ENCODE assay signal across 9 cellular contexts in genomic region chr5:145014109-145014508, GRCh38.
"Had no signal": no experiment of that assay in that cellular context is flagged by ENCODE, and none has a peak within 500 bp of the region (broad histone marks: within the 10 kb centered on the region; RNA-seq: fewer than 3 reads in every experiment).

No MANE protein-coding gene starts in this region.

- H3K9ac ChIP-seq: GM23248 had no signal

- H3K4me3 ChIP-seq: GM23248, HAP-1 had no signal

- ATAC-seq: HCT116, HepG2 had no signal

- H3K36me3 ChIP-seq: HAP-1 had no signal

- H2AFZ ChIP-seq: GM23248 had no signal

- DNase-seq: GM23248, GOT3, H7, HFFc6, KBM-7 had no signal

- H3K27ac ChIP-seq: GM23248, HL-60 had no signal

- H3K4me1 ChIP-seq: HAP-1 had no signal

- H3K9me3 ChIP-seq: HAP-1 had no signal
